Comparison of ENCODE assay signal across 8 cellular contexts in genomic region chr3:167684389-167684993, GRCh38. TPM values are rescaled to one million over a fixed set of nuclear protein-coding genes. Genes with fewer than 3 reads are reported as not detected.
DNase-seq lines count a peak whose midpoint lies in the region; ATAC-seq, FAIRE-seq and TF ChIP-seq lines count a peak whose summit lies in the region.

No MANE protein-coding gene starts in this region.

- H3K9me3 ChIP-seq in pancreas, result no peaks in the 10 kb centered on the region

- intact Hi-C loops in pancreas (cut with DNase I), result loop anchor here in 1 of 3 donors (10.0 kb wide), 1 partner anchor 280 kb away; no protein-coding TSS in a partner anchor

- FAIRE-seq in GM19239 (lab: Jason Lieb, UNC) (peak; percentile 42), pancreas (lab: Jason Lieb, UNC) (peak; percentile 95)

- H3K27me3 ChIP-seq in pancreas, result no peaks in the 10 kb centered on the region

- TF ChIP-seq CTCF in fibroblast of villous mesenchyme (IDR thresholded peaks at IDR 0.05; ENCODE audit: insufficient read depth, low read depth, low read length), result peak; percentile 61
- peak; percentile 67 to 79 (median 68) for TF ChIP-seq CTCF in pancreas (IDR thresholded peaks at IDR 0.05)

- peak; percentile 91 for ATAC-seq in HG03354 (IDR thresholded peaks at IDR 0.05; ENCODE audit: poor library complexity, severe bottlenecking, unreplicated experiment)
- peak; percentile 67 to 92 (median 80) for ATAC-seq in pancreas

- H3K36me3 ChIP-seq in pancreas, result no peaks in the 10 kb centered on the region

- H3K27ac ChIP-seq in pancreas, result no peak overlapping the region

- DNase-seq in DMS 273 treated with DMSO at 0.1 percent for 48 hours (lab: John Stamatoyannopoulos, UW) (peak; percentile 33), GM19239 (ENCODE audit: insufficient read length, low spot score) (no peak), NCI-H524 (lab: John Stamatoyannopoulos, UW) (peak; percentile 62 to 81), fibroblast of villous mesenchyme (ENCODE audit: low read depth) (peak; percentile 70), pancreas (peak in 3 of 6 donors; percentile 26 to 55 (median 34)), HuH-7.5 (ENCODE audit: low spot score) (no peak)
- peak; percentile 5 to 10 for DNase-seq in activated CD4-positive, alpha-beta T cell treated with anti-CD3 and anti-CD28 coated beads, Interleukin-2, amount 50 U/mL, for 4 hours

- no peaks in the 10 kb centered on the region for H3K4me1 ChIP-seq in pancreas

- H3K4me3 ChIP-seq in fibroblast of villous mesenchyme (ENCODE audit: low read depth, low read length), result no peak overlapping the region
- no peak overlapping the region for H3K4me3 ChIP-seq in pancreas

RNA-seq across cellular contexts. Expression of gene WDR49, which starts 30.7 kb away (rescaled TPM):
- under 0.01 and 0.32 TPM in 2 replicates for total RNA-seq in fibroblast of villous mesenchyme
- total RNA-seq in pancreas, result under 1 TPM; 0.14 to 0.79 (median 0.69) TPM
- under 1 TPM; 0.02 to 0.11 TPM for polyA plus RNA-seq in pancreas

RNA-seq across cellular contexts. Expression of gene PDCD10, which starts 50.2 kb away (rescaled TPM):
- 79.9 and 84.1 TPM in 2 replicates for total RNA-seq in fibroblast of villous mesenchyme
- 10 to 100 TPM; 10.8 to 24.5 (median 15.6) TPM for total RNA-seq in pancreas
- polyA plus RNA-seq in pancreas, result 10 to 100 TPM; 11.0 to 21.3 TPM

RNA-seq across cellular contexts. Expression of gene SERPINI1, which starts 51.0 kb away (rescaled TPM):
- total RNA-seq in fibroblast of villous mesenchyme (2.2 and 2.6 TPM in 2 replicates), pancreas (10 to 100 TPM; 12.1 to 23.7 (median 20.1) TPM)
- polyA plus RNA-seq in pancreas, result 10 to 100 TPM; 19.8 to 23.2 TPM

Comparison
In these comparisons a context has a peak if more than half of its experiments do, and no peak if none do; other contexts are left out.
1. DNase-seq: peak in DMS 273 treated with DMSO at 0.1 percent for 48 hours (single experiment), NCI-H524 (2 of 2), activated CD4-positive, alpha-beta T cell treated with anti-CD3 and anti-CD28 coated beads, Interleukin-2, amount 50 U/mL, for 4 hours (2 of 2) and fibroblast of villous mesenchyme (single experiment); none in GM19239 (single experiment) and HuH-7.5 (single experiment).